ENCODE assay signal across 19 cellular contexts in the genomic region with DNA sequence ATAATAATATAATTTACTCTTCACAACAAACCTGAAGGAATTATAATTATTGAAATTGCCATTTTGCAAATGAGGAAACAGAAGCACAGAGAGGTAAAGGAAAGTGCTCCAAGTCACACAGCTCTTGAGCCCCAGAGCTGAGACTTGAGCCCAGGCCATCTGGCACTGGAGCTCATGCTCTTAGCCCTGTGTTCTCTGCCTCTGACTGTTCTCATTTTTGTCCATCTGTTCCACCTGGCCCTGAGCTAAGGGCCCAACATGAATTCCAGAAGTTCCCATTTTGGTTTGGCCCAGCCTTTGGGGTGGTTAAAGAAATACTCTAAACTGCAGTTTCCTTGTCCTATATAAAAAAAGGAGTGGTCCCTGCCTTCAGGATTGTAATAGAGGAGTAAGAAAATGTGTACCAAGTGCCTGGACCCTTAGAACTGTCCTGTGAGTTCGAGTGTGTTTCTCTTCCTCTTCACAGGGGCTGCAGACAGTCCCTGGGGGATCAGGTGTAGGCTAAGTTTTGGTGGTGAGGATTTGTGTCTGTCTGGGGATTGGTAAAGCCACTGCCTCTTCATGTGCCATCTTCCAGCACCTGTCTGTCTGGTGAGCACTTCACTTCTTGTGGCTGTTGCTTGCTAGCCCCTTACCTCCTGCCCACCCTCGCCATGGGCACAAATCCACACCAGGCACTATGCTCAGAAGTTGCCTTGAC.
DNase-seq lines count a peak whose midpoint lies in the region; ATAC-seq, FAIRE-seq and TF ChIP-seq lines count a peak whose summit lies in the region.
"Had no signal": no experiment of that assay in that cellular context is flagged by ENCODE, and none has a peak within 500 bp of the region (broad histone marks: within the 10 kb centered on the region; RNA-seq: fewer than 3 reads in every experiment).

No MANE protein-coding gene starts in this region.

- H3K4me1 ChIP-seq in BLaER1 (peaks cover 57% of the 10 kb centered on the region), OCI-LY7 (ENCODE audit: insufficient read depth, low read length, poor library complexity, severe bottlenecking) (peaks cover 17% of the 10 kb centered on the region)

- H3K27ac ChIP-seq in BLaER1 (no peak overlapping the region), OCI-LY7 (ENCODE audit: low read depth, low read length, poor library complexity, severe bottlenecking) (no peak overlapping the region)
- H3K27ac ChIP-seq: SJCRH30 had no signal

- no peak overlapping the region for H3K9ac ChIP-seq in BLaER1

- H4K20me1 ChIP-seq in BLaER1 (peaks cover 37% of the 10 kb centered on the region), OCI-LY7 (ENCODE audit: insufficient read depth, low read length) (no peaks in the 10 kb centered on the region; the same call in 1 of the 2 replicates)

- CTCF ChIA-PET in OCI-LY7 (lab: Charles Lee; ENCODE audit: unreplicated experiment), result no interaction called here

- H2AFZ ChIP-seq in OCI-LY7 (ENCODE audit: low read length), result no peak overlapping the region
- H2AFZ ChIP-seq: GM23338 had no signal

- peak overlapping the region; percentile 15; the same call in 1 of the 2 replicates for H3K4me2 ChIP-seq in BLaER1
- 0 out of 2 replicates have a peak overlapping the region, but pooled peaks have one; percentile 9 for H3K4me2 ChIP-seq in OCI-LY7 (ENCODE audit: low read length)
- H3K4me2 ChIP-seq: GM23338 had no signal

- H3K9me3 ChIP-seq in BLaER1, result no peaks in the 10 kb centered on the region
- H3K9me3 ChIP-seq in OCI-LY7 (ENCODE audit: low read length), result no peaks in the 10 kb centered on the region
- H3K9me3 ChIP-seq: SJCRH30 had no signal

- no peaks in the 10 kb centered on the region for H3K9me2 ChIP-seq in OCI-LY7 (ENCODE audit: insufficient read depth, low read length)

- intact Hi-C loops in OCI-LY7 (cut with micrococcal nuclease; ENCODE audit: unreplicated experiment), result no loop called here

- POLR2A ChIA-PET in OCI-LY7 (lab: Charles Lee), result interaction anchor here (1.4 kb wide), 1 partner anchor 11 kb away, joined by 3 read pairs; no protein-coding TSS in a partner anchor

- no peak for ATAC-seq in left lobe of liver
- ATAC-seq: GM23338 had no signal

- H3K36me3 ChIP-seq in BLaER1, result 0 out of 2 replicates have a peak, but pooled peaks cover 5% of the 10 kb centered on the region
- no peaks in the 10 kb centered on the region for H3K36me3 ChIP-seq in OCI-LY7 (ENCODE audit: insufficient read depth, low read length)
- H3K36me3 ChIP-seq: SJCRH30 had no signal

- H3K27me3 ChIP-seq in BLaER1, result no peaks in the 10 kb centered on the region
- H3K27me3 ChIP-seq: SJCRH30 had no signal

- no peaks in the 10 kb centered on the region for H3K79me2 ChIP-seq in OCI-LY7 (ENCODE audit: insufficient read depth, low read depth, low read length)

- no peak for TF ChIP-seq CTCF in OCI-LY7 (conservative IDR thresholded peaks at IDR 0.05; ENCODE audit: low read length)

- no TSS peak for BruUV-seq in OCI-LY7 (replicated peaks; lab: Mats Ljungman, UMichigan)

- DNase-seq in GM12891 (ENCODE audit: insufficient read length, low spot score) (no peak), OCI-LY7 (ENCODE audit: low spot score) (peak; percentile 51), myocyte (ENCODE audit: low read depth) (peak; percentile 32), left lobe of liver (ENCODE audit: low spot score) (no peak), NOMO-1 treated with dmso at 0.1 percent for 144 hours (lab: John Stamatoyannopoulos, UW; ENCODE audit: unreplicated experiment) (no peak), SIG-M5 treated with dmso at 0.1 percent for 504 hours (lab: John Stamatoyannopoulos, UW; ENCODE audit: unreplicated experiment) (no peak)
- no peak for DNase-seq in activated naive CD4-positive, alpha-beta T cell (lab: John Stamatoyannopoulos, UW)
- DNase-seq: Calu3; CD4-positive, CD25-positive, alpha-beta regulatory T cell; DMS79 treated with DMSO at 0.1 percent for 48 hours; GDM1; KBM-7; NCI-H1105; NCI-H187; NCI-H774; SJCRH30 had no signal

- TF ChIP-seq POLR2A in GM12891 (IDR thresholded peaks at IDR 0.05; ENCODE audit: low read depth, low read length), result no peak

- H3K4me3 ChIP-seq in BLaER1, result no peak overlapping the region
- H3K4me3 ChIP-seq in OCI-LY7 (ENCODE audit: low read depth, low read length, poor library complexity, severe bottlenecking), result no peak overlapping the region
- H3K4me3 ChIP-seq: GM23338, SJCRH30 had no signal

- peak; percentile 5 for FAIRE-seq in GM12891 (lab: Jason Lieb, UNC)
- FAIRE-seq: GM19239 had no signal

TF ChIP-seq in GM12891, 5 proteins besides CTCF, POLR2A, EP300 and RAD21:
- TF ChIP-seq SPI1 (IDR thresholded peaks at IDR 0.05; ENCODE audit: low read depth, low read length), result peak; percentile 23; the same call in 1 of the 2 replicates
- TF ChIP-seq POU2F2 (IDR thresholded peaks at IDR 0.05; ENCODE audit: low read depth, low read length), result no peak

Comparison
In these comparisons a context has a peak if more than half of its experiments do, and no peak if none do; other contexts are left out.
1. DNase-seq: peak in OCI-LY7 (single experiment) and myocyte (single experiment); none in GM12891 (single experiment), activated naive CD4-positive, alpha-beta T cell (0 of 4), left lobe of liver (single experiment), NOMO-1 treated with dmso at 0.1 percent for 144 hours (single experiment) and SIG-M5 treated with dmso at 0.1 percent for 504 hours (single experiment).